ENCODE assay signal across 13 cellular contexts in the genomic region with DNA sequence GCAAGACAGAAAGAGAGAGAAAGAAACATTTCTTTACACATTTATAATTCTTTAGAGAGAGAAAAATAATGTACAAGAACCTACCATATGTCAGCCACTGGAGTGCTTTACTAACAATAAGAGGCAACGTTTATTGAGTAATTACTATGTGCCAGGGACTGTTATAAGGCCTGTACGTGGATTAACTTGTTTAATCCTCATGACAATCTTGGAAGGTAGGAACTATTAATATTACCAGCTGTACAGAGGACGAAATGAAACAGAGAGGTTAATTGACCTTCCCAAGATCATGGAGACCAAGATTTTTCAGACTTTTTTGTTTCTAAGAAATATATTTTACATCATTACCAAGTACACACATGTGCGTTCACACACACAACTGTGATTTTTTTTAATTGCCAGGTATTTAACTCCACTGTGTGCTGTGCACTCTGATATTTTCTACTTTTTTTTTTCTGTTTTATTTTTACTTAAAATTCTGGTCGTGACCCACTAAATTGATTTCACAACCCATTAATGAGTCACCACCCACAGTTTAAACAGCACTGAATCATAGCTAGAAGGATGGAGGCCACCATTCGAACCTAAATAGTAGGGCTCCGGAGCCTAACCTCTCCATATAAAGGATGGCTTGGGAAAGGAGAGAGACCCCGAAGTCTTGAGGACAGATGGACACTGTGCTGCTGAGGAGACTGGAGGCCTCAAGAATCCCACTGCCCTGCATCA. TPM values are rescaled to one million over a fixed set of nuclear protein-coding genes. Genes with fewer than 3 reads are reported as not detected.
A peak's percentile ranks its signal among the peaks of the same experiment; 100 is the strongest.
DNase-seq lines count a peak whose midpoint lies in the region; ATAC-seq and TF ChIP-seq lines count a peak whose summit lies in the region.
"Had no signal": no experiment of that assay in that cellular context is flagged by ENCODE, and none has a peak within 500 bp of the region (broad histone marks: within the 10 kb centered on the region; RNA-seq: fewer than 3 reads in every experiment).

No MANE protein-coding gene starts in this region.

- DNase-seq in natural killer cell treated with Interleukin-12 subunit alpha and Interleukin-12 subunit beta and Interleukin-15 and Interleukin-18, amount 100 ng/mL, for 72 hours (ENCODE audit: low spot score) = no peak
- DNase-seq in natural killer cell (no peak), adipocyte (ENCODE audit: low read depth) (peak; percentile 91), fibroblast of villous mesenchyme (ENCODE audit: low read depth) (peak; percentile 92), aorta (no peak), cortex of kidney (lab: John Stamatoyannopoulos, UW) (no peak), mucosa of descending colon (no peak)
- DNase-seq: activated T-cell treated with anti-CD3 and anti-CD28 coated beads, Interleukin-2, amount 50 U/mL, for 24 hours; lower lobe of right lung; NCI-H2107; stimulated activated CD4-positive, alpha-beta T cell treated with anti-CD3 and anti-CD28 coated beads, Interleukin-4, amount 100 ng/mL, for 1 hour had no signal

- H3K9ac ChIP-seq in adipocyte (ENCODE audit: low read length) = peak overlapping the region; percentile 38

- no peak for TF ChIP-seq CTCF in natural killer cell (IDR thresholded peaks at IDR 0.05)
- TF ChIP-seq CTCF in fibroblast of villous mesenchyme (IDR thresholded peaks at IDR 0.05; ENCODE audit: insufficient read depth, low read depth, low read length) = no peak
- no peak for TF ChIP-seq CTCF in mucosa of descending colon (IDR thresholded peaks at IDR 0.05)

- intact Hi-C loops in natural killer cell (cut with micrococcal nuclease) (no loop called here), aorta (cut with DNase I) (no loop called here), mucosa of descending colon (cut with DNase I, micrococcal nuclease) (no loop called here)

- peaks cover 10 to 21% of the 10 kb centered on the region in 2 donors for H3K27me3 Mint-ChIP-seq in natural killer cell treated with Interleukin-12 subunit alpha and Interleukin-12 subunit beta and Interleukin-15 and Interleukin-18, amount 100 ng/mL, for 72 hours
- H3K27me3 Mint-ChIP-seq in natural killer cell (ENCODE audit: low read depth in 2 of 2) = peaks cover 10 to 19% of the 10 kb centered on the region in 2 donors

- peak overlapping the region; percentile 1 for H3K4me3 Mint-ChIP-seq in natural killer cell treated with Interleukin-12 subunit alpha and Interleukin-12 subunit beta and Interleukin-15 and Interleukin-18, amount 100 ng/mL, for 72 hours
- no peak overlapping the region for H3K4me3 Mint-ChIP-seq in natural killer cell
- H3K4me3 Mint-ChIP-seq: activated T-cell treated with anti-CD3 and anti-CD28 coated beads, Interleukin-2, amount 50 U/mL, for 24 hours had no signal

- H3K4me1 ChIP-seq in adipocyte (ENCODE audit: control insufficient read depth, insufficient read depth, low read length) (peaks cover 51% of the 10 kb centered on the region), aorta (ENCODE audit: control insufficient read depth in 1 of 2, insufficient read depth in 2 of 2, low read length in 2 of 2) (no peaks in the 10 kb centered on the region), mucosa of descending colon (ENCODE audit: low read depth) (peaks cover 12% of the 10 kb centered on the region)

- H3K4me3 ChIP-seq in adipocyte (ENCODE audit: low read length) (peak overlapping the region; percentile 58), fibroblast of villous mesenchyme (ENCODE audit: low read depth, low read length) (no peak overlapping the region), aorta (ENCODE audit: low read length in 2 of 2) (no peak overlapping the region), mucosa of descending colon (no peak overlapping the region)
- H3K4me3 ChIP-seq: lower lobe of right lung had no signal

- H3K27ac Mint-ChIP-seq in natural killer cell treated with Interleukin-12 subunit alpha and Interleukin-12 subunit beta and Interleukin-15 and Interleukin-18, amount 100 ng/mL, for 72 hours = no peak overlapping the region
- no peak overlapping the region for H3K27ac Mint-ChIP-seq in natural killer cell
- H3K27ac Mint-ChIP-seq: activated T-cell treated with anti-CD3 and anti-CD28 coated beads, Interleukin-2, amount 50 U/mL, for 24 hours had no signal

- H3K27ac ChIP-seq in aorta (ENCODE audit: low read depth in 1 of 2, low read length in 2 of 2) = no peak overlapping the region
- H3K27ac ChIP-seq: lower lobe of right lung had no signal

- H3K27me3 ChIP-seq in adipocyte (replicated peaks; ENCODE audit: control insufficient read depth, insufficient read depth, low read length) (no peaks in the 10 kb centered on the region), aorta (ENCODE audit: control insufficient read depth in 1 of 2, insufficient read depth in 2 of 2, low read length in 1 of 2) (no peaks in the 10 kb centered on the region)

- WGBS in aorta, 2 donors = 74 to 76% methylated on average over 8 of the region's 8 CpGs

- no peaks in the 10 kb centered on the region for H3K9me3 ChIP-seq in adipocyte (ENCODE audit: control insufficient read depth, low read length)
- H3K9me3 ChIP-seq in aorta (ENCODE audit: control insufficient read depth, low read length) = no peaks in the 10 kb centered on the region
- H3K9me3 ChIP-seq in mucosa of descending colon = no peaks in the 10 kb centered on the region
- H3K9me3 ChIP-seq: lower lobe of right lung had no signal

- no peaks in the 10 kb centered on the region for H3K36me3 Mint-ChIP-seq in natural killer cell treated with Interleukin-12 subunit alpha and Interleukin-12 subunit beta and Interleukin-15 and Interleukin-18, amount 100 ng/mL, for 72 hours
- no peaks in the 10 kb centered on the region for H3K36me3 Mint-ChIP-seq in natural killer cell

- no peaks in the 10 kb centered on the region for H3K9me3 Mint-ChIP-seq in natural killer cell treated with Interleukin-12 subunit alpha and Interleukin-12 subunit beta and Interleukin-15 and Interleukin-18, amount 100 ng/mL, for 72 hours
- no peaks in the 10 kb centered on the region for H3K9me3 Mint-ChIP-seq in natural killer cell
- H3K9me3 Mint-ChIP-seq: activated T-cell treated with anti-CD3 and anti-CD28 coated beads, Interleukin-2, amount 50 U/mL, for 24 hours had no signal

- peaks cover 5 to 8% of the 10 kb centered on the region in 2 donors for H3K4me1 Mint-ChIP-seq in natural killer cell treated with Interleukin-12 subunit alpha and Interleukin-12 subunit beta and Interleukin-15 and Interleukin-18, amount 100 ng/mL, for 72 hours (ENCODE audit: low read depth in 2 of 2)
- peaks cover 0 to 13% of the 10 kb centered on the region in 2 donors for H3K4me1 Mint-ChIP-seq in natural killer cell

- H3K36me3 ChIP-seq in adipocyte (ENCODE audit: control insufficient read depth, insufficient read depth, low read length, severe bottlenecking) (peaks cover 19% of the 10 kb centered on the region), aorta (ENCODE audit: control insufficient read depth in 1 of 2, insufficient read depth in 2 of 2, low read length in 1 of 2) (no peaks in the 10 kb centered on the region), mucosa of descending colon (ENCODE audit: low read depth) (no peaks in the 10 kb centered on the region)

- ATAC-seq in natural killer cell treated with Interleukin-12 subunit alpha and Interleukin-12 subunit beta and Interleukin-15 and Interleukin-18, amount 100 ng/mL, for 72 hours = no peak
- ATAC-seq in natural killer cell (no peak), aorta (ENCODE audit: low FRiP score) (peak; percentile 53), HG03565 (IDR thresholded peaks at IDR 0.05; ENCODE audit: unreplicated experiment) (no peak), mucosa of descending colon (no peak)
- ATAC-seq: lower lobe of right lung, Panc1 had no signal

RNA-seq across cellular contexts. Expression of gene CREB3L1, which starts 21.4 kb away (rescaled TPM):
- total RNA-seq in natural killer cell treated with Interleukin-12 subunit alpha and Interleukin-12 subunit beta and Interleukin-15 and Interleukin-18, amount 100 ng/mL, for 72 hours = not detected
- total RNA-seq in natural killer cell = not detected
- total RNA-seq in fibroblast of villous mesenchyme = 40.6 and 66.7 TPM in 2 replicates
- total RNA-seq in aorta = 10 to 100 TPM; 10.5 to 18.4 TPM
- polyA plus RNA-seq in aorta = 1 to 10 TPM; 6.9 to 8.5 TPM
- total RNA-seq in mucosa of descending colon = 100 to 1,000 TPM in 2 of 3 donors, 10 to 100 TPM in 1; 52.7 to 140 (median 108) TPM

RNA-seq across cellular contexts. Expression of gene DGKZ, which starts 48.4 kb away (rescaled TPM):
- total RNA-seq in natural killer cell treated with Interleukin-12 subunit alpha and Interleukin-12 subunit beta and Interleukin-15 and Interleukin-18, amount 100 ng/mL, for 72 hours = 100 to 1,000 TPM; 104 to 207 TPM
- total RNA-seq in natural killer cell (100 to 1,000 TPM; 307 to 377 (median 350) TPM), fibroblast of villous mesenchyme (50.1 and 63.1 TPM in 2 replicates), aorta (10 to 100 TPM; 36.1 to 61.1 TPM), mucosa of descending colon (10 to 100 TPM; 41.2 to 49.6 (median 47.2) TPM)
- 10 to 100 TPM; 15.8 to 33.4 TPM for polyA plus RNA-seq in aorta

Comparison
In these comparisons a context has a peak if more than half of its experiments do, and no peak if none do; other contexts are left out.
1. DNase-seq: peak in adipocyte (single experiment) and fibroblast of villous mesenchyme (single experiment); none in natural killer cell treated with Interleukin-12 subunit alpha and Interleukin-12 subunit beta and Interleukin-15 and Interleukin-18, amount 100 ng/mL, for 72 hours (single experiment), natural killer cell (single experiment), aorta (0 of 2), cortex of kidney (single experiment) and mucosa of descending colon (0 of 3).
2. RNA of gene CREB3L1, which starts 21.4 kb away (total RNA-seq): 52.7 to 140 TPM in mucosa of descending colon, 40.6 to 66.7 TPM in fibroblast of villous mesenchyme and 10.5 to 18.4 TPM in aorta; not detected in natural killer cell treated with Interleukin-12 subunit alpha and Interleukin-12 subunit beta and Interleukin-15 and Interleukin-18, amount 100 ng/mL, for 72 hours and not detected in natural killer cell; every median in the first group is over 10 times any median in the second.